ENCODE assay signal across 1 cellular context in genomic region chr3:126908752-126909275, GRCh38.
A peak's percentile ranks its signal among the peaks of the same experiment; 100 is the strongest.
TF ChIP-seq lines count a peak whose summit lies in the region.

No MANE protein-coding gene starts in this region.

TF ChIP-seq in K562, 482 proteins besides CTCF, POLR2A, EP300 and RAD21 (continued from another document and continues in another):
- TF ChIP-seq ZBTB12 (CRISPR knock-in tag; IDR thresholded peaks at IDR 0.05): no peak
- TF ChIP-seq ZNF408 (CRISPR knock-in tag; IDR thresholded peaks at IDR 0.05; ENCODE audit: low read depth): no peak
- TF ChIP-seq ZNF609 (CRISPR knock-in tag; IDR thresholded peaks at IDR 0.05; ENCODE audit: borderline replicate concordance): no peak
- no peak for TF ChIP-seq ZNF239 (CRISPR knock-in tag; IDR thresholded peaks at IDR 0.05)
- TF ChIP-seq CBX5 (IDR thresholded peaks at IDR 0.05; ENCODE audit: borderline replicate concordance, low read depth): no peak
- no peak for TF ChIP-seq ZNF695 (CRISPR knock-in tag; IDR thresholded peaks at IDR 0.05)
- TF ChIP-seq JUND (IDR thresholded peaks at IDR 0.05; ENCODE audit: borderline replicate concordance, low read depth, low read length): peak; percentile 69
- peak; percentile 74; the same call in 1 of the 3 replicates for TF ChIP-seq JUND (tag; IDR thresholded peaks at IDR 0.05; ENCODE audit: borderline replicate concordance, low read depth, low read length)
- peak; percentile 55 for TF ChIP-seq TAL1 (IDR thresholded peaks at IDR 0.05)
- TF ChIP-seq ZNF668 (CRISPR knock-in tag; IDR thresholded peaks at IDR 0.05): no peak
- TF ChIP-seq ZNF232 (CRISPR knock-in tag; IDR thresholded peaks at IDR 0.05): no peak
- no peak for TF ChIP-seq ZNF174 (CRISPR knock-in tag; IDR thresholded peaks at IDR 0.05)
- 0 out of 2 replicates have a peak, but pooled peaks have one; percentile 51 for TF ChIP-seq NR2C2 (CRISPR knock-in tag; IDR thresholded peaks at IDR 0.05)
- TF ChIP-seq NR2C2 (tag; IDR thresholded peaks at IDR 0.05): peak; percentile 92
- peak; percentile 80; the same call in 1 of the 2 replicates for TF ChIP-seq CUX1 (CRISPR knock-in tag; IDR thresholded peaks at IDR 0.05)
- TF ChIP-seq ZKSCAN3 (CRISPR knock-in tag; IDR thresholded peaks at IDR 0.05): no peak
- peak; percentile 60; the same call in 1 of the 2 replicates for TF ChIP-seq PML (IDR thresholded peaks at IDR 0.05; ENCODE audit: low read length)
- no peak for TF ChIP-seq DNMT1 (IDR thresholded peaks at IDR 0.05)
- TF ChIP-seq CREBBP (IDR thresholded peaks at IDR 0.05; ENCODE audit: low read depth, low read length): no peak
- peak in 1 of 3 experiments; percentile 55; a peak in 1 of 6 replicates for TF ChIP-seq ZBTB11 (CRISPR knock-in tag; IDR thresholded peaks at IDR 0.05)
- TF ChIP-seq MED1 (CRISPR knock-in tag; IDR thresholded peaks at IDR 0.05; ENCODE audit: borderline replicate concordance): no peak
- no peak for TF ChIP-seq PYGO2 (tag; IDR thresholded peaks at IDR 0.05)
- TF ChIP-seq ZNF184 (CRISPR knock-in tag; IDR thresholded peaks at IDR 0.05): no peak
- no peak for TF ChIP-seq ZSCAN32 (CRISPR knock-in tag; IDR thresholded peaks at IDR 0.05)
- no peak for TF ChIP-seq HBP1 (CRISPR knock-in tag; IDR thresholded peaks at IDR 0.05)
- TF ChIP-seq KDM2B (CRISPR knock-in tag; IDR thresholded peaks at IDR 0.05): no peak
- TF ChIP-seq KDM1A (IDR thresholded peaks at IDR 0.05): peak; percentile 80 to 83
- TF ChIP-seq CGGBP1 (CRISPR knock-in tag; IDR thresholded peaks at IDR 0.05): no peak
- TF ChIP-seq MEF2A (IDR thresholded peaks at IDR 0.05; ENCODE audit: control insufficient read depth, low read depth, low read length): no peak
- TF ChIP-seq RB1 (IDR thresholded peaks at IDR 0.05; ENCODE audit: low read depth): no peak
- TF ChIP-seq KAT8 (IDR thresholded peaks at IDR 0.05; ENCODE audit: low read depth): no peak
- peak; percentile 89 for TF ChIP-seq GATAD2A (IDR thresholded peaks at IDR 0.05)
- TF ChIP-seq BCLAF1 (IDR thresholded peaks at IDR 0.05; ENCODE audit: borderline replicate concordance in 1 of 2, control insufficient read depth in 1 of 2, low read depth in 2 of 2, low read length in 1 of 2): no peak
- peak; percentile 89; the same call in 1 of the 2 replicates for TF ChIP-seq ESRRA (IDR thresholded peaks at IDR 0.05; ENCODE audit: borderline replicate concordance, low read depth)
- no peak for TF ChIP-seq SREBF2 (CRISPR knock-in tag; IDR thresholded peaks at IDR 0.05)
- TF ChIP-seq FUS (optimal IDR thresholded peaks at IDR 0.05; ENCODE audit: low read depth, low read length): no peak
- TF ChIP-seq PHF21A (IDR thresholded peaks at IDR 0.05; ENCODE audit: borderline replicate concordance, low read depth): no peak
- TF ChIP-seq FOXM1 (IDR thresholded peaks at IDR 0.05; ENCODE audit: low read depth): no peak
- TF ChIP-seq FOXM1 (CRISPR knock-in tag; IDR thresholded peaks at IDR 0.05; ENCODE audit: low read depth): no peak
- no peak for TF ChIP-seq MLX (CRISPR knock-in tag; conservative IDR thresholded peaks at IDR 0.05)
- TF ChIP-seq ZNF785 (CRISPR knock-in tag; IDR thresholded peaks at IDR 0.05): no peak
- TF ChIP-seq RUNX1 (IDR thresholded peaks at IDR 0.05; ENCODE audit: low read depth): peak; percentile 92; the same call in 1 of the 2 replicates
- no peak for TF ChIP-seq CBX8 (IDR thresholded peaks at IDR 0.05; ENCODE audit: borderline replicate concordance, extremely low read depth, low read depth, low read length, poor library complexity, severe bottlenecking)
